Comparison of ENCODE assay signal across 18 cellular contexts in genomic region chrX:118723376-118723775, GRCh38. TPM values are rescaled to one million over a fixed set of nuclear protein-coding genes. Genes with fewer than 3 reads are reported as not detected.
"Had no signal": no experiment of that assay in that cellular context is flagged by ENCODE, and none has a peak within 500 bp of the region (broad histone marks: within the 10 kb centered on the region; RNA-seq: fewer than 3 reads in every experiment).

No MANE protein-coding gene starts in this region.

- ATAC-seq: activated CD4-positive, CD25-positive, alpha-beta regulatory T cell treated with anti-CD3 and anti-CD28 coated beads, Interleukin-2, amount 50 U/mL, for 24 hours; natural killer cell treated with Interleukin-12 subunit alpha and Interleukin-12 subunit beta and Interleukin-15 and Interleukin-18, amount 100 ng/mL, for 72 hours had no signal

- H3K4me3 ChIP-seq: esophagus squamous epithelium, left ventricle myocardium inferior, skin epidermis, transverse colon had no signal

- DNase-seq: activated naive CD4-positive, alpha-beta T cell; activated T-cell treated with anti-CD3 and anti-CD28 coated beads for 4 hours; esophagus squamous epithelium; glutamatergic neuron; hypothalamus; kidney; left ventricle myocardium inferior; mesendoderm; occipital lobe; stimulated activated CD4-positive, alpha-beta T cell treated with anti-CD3 and anti-CD28 coated beads, Interleukin-15, amount 100 ng/mL, for 24 hours; stimulated activated CD4-positive, alpha-beta T cell treated with anti-CD3 and anti-CD28 coated beads, Interleukin-4, amount 100 ng/mL, for 1 hour; stimulated activated naive CD4-positive, alpha-beta T cell treated with Interleukin-2 at 50 U/mL for 16 hours; substantia nigra; transverse colon had no signal

- H3K27me3 ChIP-seq: esophagus squamous epithelium, transverse colon had no signal

- H3K9me3 Mint-ChIP-seq: natural killer cell treated with Interleukin-12 subunit alpha and Interleukin-12 subunit beta and Interleukin-15 and Interleukin-18, amount 100 ng/mL, for 72 hours had no signal

- H3K27ac Mint-ChIP-seq: natural killer cell treated with Interleukin-12 subunit alpha and Interleukin-12 subunit beta and Interleukin-15 and Interleukin-18, amount 100 ng/mL, for 72 hours had no signal

- H3K36me3 ChIP-seq: esophagus squamous epithelium, left ventricle myocardium inferior, transverse colon had no signal

- H3K4me3 Mint-ChIP-seq: natural killer cell treated with Interleukin-12 subunit alpha and Interleukin-12 subunit beta and Interleukin-15 and Interleukin-18, amount 100 ng/mL, for 72 hours had no signal

- H3K36me3 Mint-ChIP-seq: natural killer cell treated with Interleukin-12 subunit alpha and Interleukin-12 subunit beta and Interleukin-15 and Interleukin-18, amount 100 ng/mL, for 72 hours had no signal

- H3K27ac ChIP-seq: left ventricle myocardium inferior, skin epidermis, transverse colon had no signal

- H3K9me3 ChIP-seq: esophagus squamous epithelium, left ventricle myocardium inferior, transverse colon had no signal

RNA-seq across cellular contexts. Expression of gene IL13RA1, which starts 4.0 kb away (rescaled TPM):
- total RNA-seq: T-helper 2 cell treated with Interferon-gamma antibody and Interleukin-4, amounts not matched to agents 100 ng/mL and 5 ng/mL, for 36 hours had no signal
